11 cellular contexts compared by ENCODE assay signal in the genomic region with DNA sequence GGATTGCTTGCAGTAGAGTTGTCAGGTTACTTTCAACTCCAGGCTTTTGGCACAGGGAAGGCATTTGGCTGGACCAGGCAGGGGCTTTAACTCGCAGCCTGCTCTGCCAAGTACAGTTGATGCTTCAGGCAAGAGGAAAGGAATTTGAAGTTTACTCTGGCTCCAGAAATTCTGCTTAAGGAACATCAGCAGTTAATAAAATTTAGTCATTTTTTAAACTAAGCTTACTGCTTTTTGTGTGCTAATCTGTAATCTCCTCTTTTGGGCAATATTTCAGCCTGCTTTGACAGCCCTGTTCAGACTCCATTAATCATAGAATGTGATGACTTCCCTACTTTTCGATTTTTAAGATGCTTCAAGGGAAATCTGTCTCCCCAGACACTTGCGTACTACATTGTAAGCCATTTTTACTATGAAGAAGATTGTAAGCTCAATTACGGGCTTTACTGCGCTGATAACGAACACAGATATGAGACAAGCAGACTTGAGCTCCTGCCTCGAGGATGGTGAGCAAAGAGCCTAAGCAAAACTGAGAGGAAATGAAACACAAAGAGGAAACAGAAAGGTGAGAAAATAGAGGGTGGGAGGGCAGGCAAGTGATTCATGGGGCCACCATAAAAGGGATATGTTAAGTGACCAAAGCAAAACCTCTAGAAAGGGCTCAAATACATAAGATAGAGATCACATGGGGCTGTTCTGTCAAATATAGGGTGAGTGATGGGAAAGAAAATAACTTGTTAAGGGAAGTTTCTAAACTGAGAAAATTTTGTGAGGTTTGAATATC.
DNase-seq lines count a peak whose midpoint lies in the region; ATAC-seq and TF ChIP-seq lines count a peak whose summit lies in the region.
"Had no signal": no experiment of that assay in that cellular context is flagged by ENCODE, and none has a peak within 500 bp of the region (broad histone marks: within the 10 kb centered on the region; RNA-seq: fewer than 3 reads in every experiment).

No MANE protein-coding gene starts in this region.

- H3K4me1 Mint-ChIP-seq in chondrocyte (ENCODE audit: low read depth): peaks cover 14% of the 10 kb centered on the region

- peaks cover 3% of the 10 kb centered on the region for H3K27me3 Mint-ChIP-seq in chondrocyte (ENCODE audit: low read depth)

- H3K9me3 Mint-ChIP-seq in chondrocyte (ENCODE audit: low read depth): no peaks in the 10 kb centered on the region

- peak overlapping the region; percentile 57 for H3K27ac ChIP-seq in RWPE1

- CTCF ChIA-PET in RWPE1 (lab: Yijun Ruan, JAX): interaction anchor here (0.7 kb wide), 2 partner anchors 24 to 723 kb away, joined by 3 to 5 read pairs; no protein-coding TSS in a partner anchor

- TF ChIP-seq CTCF in RWPE1 (conservative IDR thresholded peaks at IDR 0.05; ENCODE audit: low read depth): no peak
- TF ChIP-seq CTCF in chondrocyte (IDR thresholded peaks at IDR 0.05): no peak
- TF ChIP-seq CTCF in omental fat pad (IDR thresholded peaks at IDR 0.05): no peak

- no peaks in the 10 kb centered on the region for H3K36me3 Mint-ChIP-seq in chondrocyte (ENCODE audit: low read depth)

- POLR2A ChIA-PET in RWPE1 (lab: Yijun Ruan, JAX; ENCODE audit: low non-redundant PET): no interaction called here

- H3K4me3 Mint-ChIP-seq in chondrocyte (ENCODE audit: unreplicated experiment): no peak overlapping the region

- no peak overlapping the region for H3K27ac Mint-ChIP-seq in chondrocyte (ENCODE audit: unreplicated experiment)

- no peak for ATAC-seq in omental fat pad (ENCODE audit: low FRiP score)

- DNase-seq in stimulated activated CD4-positive, alpha-beta T cell treated with anti-CD3 and anti-CD28 coated beads, Interleukin-1b, Interleukin-23, amount 100 ng/mL, for 48 hours: peak; percentile 13
- no peak for DNase-seq in stimulated activated CD4-positive, alpha-beta T cell treated with anti-CD3 and anti-CD28 coated beads, Interleukin-4, amount 100 ng/mL, for 1 hour
- no peak for DNase-seq in RWPE1 (ENCODE audit: low spot score)
- peak; percentile 11 for DNase-seq in fibroblast of peridontal ligament (ENCODE audit: extremely low read depth)
- DNase-seq in DMS79 treated with DMSO at 0.1 percent for 48 hours (lab: John Stamatoyannopoulos, UW): no peak
- no peak for DNase-seq in chondrocyte (ENCODE audit: low spot score)
- no peak for DNase-seq in DMS114 treated with DMSO at 0.1 percent for 48 hours (lab: John Stamatoyannopoulos, UW; ENCODE audit: unreplicated experiment)
- no peak for DNase-seq in omental fat pad (ENCODE audit: low spot score)
- DNase-seq: activated CD8-positive, alpha-beta memory T cell treated with anti-CD3 and anti-CD28 coated beads, Interleukin-2, amount 50 U/mL, for 4 hours; NCI-H510A treated with DMSO at 0.1 percent for 48 hours; SW 1271 had no signal

Comparison
In these comparisons a context has a peak if more than half of its experiments do, and no peak if none do; other contexts are left out.
1. DNase-seq: peak in stimulated activated CD4-positive, alpha-beta T cell treated with anti-CD3 and anti-CD28 coated beads, Interleukin-1b, Interleukin-23, amount 100 ng/mL, for 48 hours (single experiment) and fibroblast of peridontal ligament (single experiment); none in stimulated activated CD4-positive, alpha-beta T cell treated with anti-CD3 and anti-CD28 coated beads, Interleukin-4, amount 100 ng/mL, for 1 hour (single experiment), RWPE1 (single experiment), DMS79 treated with DMSO at 0.1 percent for 48 hours (single experiment), chondrocyte (single experiment), DMS114 treated with DMSO at 0.1 percent for 48 hours (single experiment) and omental fat pad (single experiment).